Comparison of ENCODE assay signal across 12 cellular contexts in the genomic region with DNA sequence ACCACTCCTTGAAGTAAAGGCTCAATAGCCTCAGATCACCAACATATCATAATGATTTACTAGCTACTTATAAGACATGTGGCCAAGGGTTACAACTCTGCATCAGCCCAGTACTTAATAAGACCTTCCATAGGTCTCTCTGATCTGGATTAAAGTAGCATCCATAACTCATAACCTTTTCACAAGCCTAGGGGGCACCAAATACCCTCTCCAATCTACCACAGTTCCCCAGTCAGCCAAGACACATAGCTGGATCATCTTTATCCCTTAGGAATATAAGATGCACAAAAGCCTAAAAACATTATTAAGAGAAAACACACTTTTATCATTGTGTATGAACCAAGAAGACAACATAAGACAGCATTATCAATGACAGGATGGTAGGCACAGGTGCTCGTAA. TPM values are rescaled to one million over a fixed set of nuclear protein-coding genes. Genes with fewer than 3 reads are reported as not detected.
DNase-seq lines count a peak whose midpoint lies in the region; ATAC-seq, FAIRE-seq and TF ChIP-seq lines count a peak whose summit lies in the region.
"Had no signal": no experiment of that assay in that cellular context is flagged by ENCODE, and none has a peak within 500 bp of the region (broad histone marks: within the 10 kb centered on the region; RNA-seq: fewer than 3 reads in every experiment).

No MANE protein-coding gene starts in this region.

- H3K9ac ChIP-seq in HCT116 (ENCODE audit: low read length) = no peak overlapping the region
- H3K9ac ChIP-seq in liver (ENCODE audit: low read depth in 1 of 2, low read length in 2 of 2) = no peak overlapping the region
- H3K9ac ChIP-seq: parathyroid adenoma had no signal

- POLR2A ChIA-PET in HCT116 (lab: Charles Lee) = no interaction called here

- H3K4me2 ChIP-seq in HCT116 (ENCODE audit: low read length) = no peak overlapping the region

- no peaks in the 10 kb centered on the region for H4K20me1 ChIP-seq in HCT116 (ENCODE audit: insufficient read depth)

- TF ChIP-seq RAD21 in HCT116 (IDR thresholded peaks at IDR 0.05; ENCODE audit: low read depth) (peak; percentile 55), liver (IDR thresholded peaks at IDR 0.05) (peak; percentile 69 to 75)

- CTCF ChIA-PET in HCT116 (lab: Charles Lee) = interaction anchor here (2.2 kb wide), 1 partner anchor 56 kb away, joined by 17 read pairs; no protein-coding TSS in a partner anchor

- 100% methylated on average over 1 of the region's 1 CpG for WGBS in liver

- intact Hi-C loops in HCT116 (cut with micrococcal nuclease) = loop anchor here (5.0 kb wide), 1 partner anchor 84 kb away; no protein-coding TSS in a partner anchor
- intact Hi-C loops in ascending aorta (cut with DNase I) = loop anchor here (1.0 kb wide), 1 partner anchor 85 kb away; no protein-coding TSS in a partner anchor

- H3K36me3 ChIP-seq in HCT116 (ENCODE audit: control insufficient read depth in 1 of 2, insufficient read depth in 2 of 2, low read length in 2 of 2) = peaks cover 0 to 9% of the 10 kb centered on the region in 2 experiments; a peak in 1 of 4 replicates
- no peaks in the 10 kb centered on the region for H3K36me3 ChIP-seq in ascending aorta
- H3K36me3 ChIP-seq in liver (ENCODE audit: control insufficient read depth in 4 of 4, insufficient read depth in 3 of 4, low read depth in 1 of 4, low read length in 3 of 4) = no peaks in the 10 kb centered on the region
- peaks cover 8% of the 10 kb centered on the region for H3K36me3 ChIP-seq in MG63

- H2AFZ ChIP-seq in HCT116 (ENCODE audit: low read depth, low read length, poor library complexity, severe bottlenecking) = no peak overlapping the region
- H2AFZ ChIP-seq: parathyroid adenoma had no signal

- no peak overlapping the region for H3K4me3 ChIP-seq in HCT116 (replicated peaks in 1 of 2; ENCODE audit: low read depth in 1 of 2, low read length in 2 of 2)
- H3K4me3 ChIP-seq in ascending aorta = no peak overlapping the region
- no peak overlapping the region for H3K4me3 ChIP-seq in liver (ENCODE audit: low read depth in 1 of 3, low read length in 3 of 3)
- H3K4me3 ChIP-seq in MG63 = no peak overlapping the region

- BruUV-seq in HCT116 (replicated peaks; lab: Mats Ljungman, UMichigan) = no TSS peak

- H3K27me3 ChIP-seq in HCT116 (ENCODE audit: insufficient read depth, low read length) (no peaks in the 10 kb centered on the region), ascending aorta (no peaks in the 10 kb centered on the region), liver (ENCODE audit: control insufficient read depth in 4 of 4, insufficient read depth in 4 of 4, low read length in 3 of 4) (no peaks in the 10 kb centered on the region), MG63 (no peaks in the 10 kb centered on the region)

- H3K27ac ChIP-seq in HCT116 (ENCODE audit: low read depth, low read length) (no peak overlapping the region), ascending aorta (no peak overlapping the region), liver (ENCODE audit: low read depth in 1 of 2, low read length in 2 of 2) (no peak overlapping the region)
- H3K27ac ChIP-seq: parathyroid adenoma had no signal

- peaks cover 31% of the 10 kb centered on the region for H3K79me2 ChIP-seq in HCT116 (ENCODE audit: insufficient read depth, low read length)
- H3K79me2 ChIP-seq: parathyroid adenoma had no signal

- H3K9me2 ChIP-seq in HCT116 (ENCODE audit: insufficient read depth) = no peaks in the 10 kb centered on the region

- no peaks in the 10 kb centered on the region for H3K4me1 ChIP-seq in HCT116 (ENCODE audit: control insufficient read depth in 1 of 2, insufficient read depth in 2 of 2, low read length in 2 of 2)
- H3K4me1 ChIP-seq in ascending aorta = no peaks in the 10 kb centered on the region
- peaks cover 0 to 4% (median 1%) of the 10 kb centered on the region in 4 donors for H3K4me1 ChIP-seq in liver (ENCODE audit: control insufficient read depth in 4 of 4, insufficient read depth in 4 of 4, low read length in 3 of 4)
- H3K4me1 ChIP-seq: parathyroid adenoma had no signal

- H3K9me3 ChIP-seq in HCT116 (ENCODE audit: control insufficient read depth in 1 of 2, insufficient read depth in 1 of 2, low read depth in 1 of 2, low read length in 2 of 2) (no peaks in the 10 kb centered on the region), ascending aorta (no peaks in the 10 kb centered on the region), liver (ENCODE audit: control insufficient read depth in 4 of 4, low read length in 3 of 4) (no peaks in the 10 kb centered on the region), MG63 (no peaks in the 10 kb centered on the region)

- peak; percentile 39 for TF ChIP-seq CTCF in D721Med (IDR thresholded peaks at IDR 0.05; ENCODE audit: insufficient read depth, missing control alignments)
- TF ChIP-seq CTCF in HCT116 (IDR thresholded peaks at IDR 0.05 in 2 of 3, conservative IDR thresholded peaks at IDR 0.05 in 1 of 3; ENCODE audit: borderline replicate concordance in 1 of 3, insufficient read depth in 1 of 3, low read depth in 2 of 3, low read length in 2 of 3) = peak; percentile 24 to 41 (median 30); a peak in 3 of 6 replicates
- peak; percentile 28 to 48 (median 33) for TF ChIP-seq CTCF in ascending aorta (IDR thresholded peaks at IDR 0.05)
- TF ChIP-seq CTCF in liver (IDR thresholded peaks at IDR 0.05; ENCODE audit: low read depth, low read length, missing input control) = peak; percentile 24

- no peak for TF ChIP-seq POLR2A in HCT116 (IDR thresholded peaks at IDR 0.05; ENCODE audit: borderline replicate concordance, extremely low read depth, insufficient read depth, insufficient read length)

- RAD21 ChIA-PET in HCT116 (lab: Charles Lee; ENCODE audit: low non-redundant PET in 1 of 2, low total read pairs in 2 of 2, uncharacterized antibody in 2 of 2, unreplicated experiment in 2 of 2) = no interaction called here

- peak; percentile 82 for FAIRE-seq in D721Med (lab: Jason Lieb, UNC)
- FAIRE-seq: keratinocyte had no signal

- ATAC-seq in HCT116 (peak; percentile 72), GM18909 (IDR thresholded peaks at IDR 0.05; ENCODE audit: poor library complexity, unreplicated experiment) (no peak), GM19324 (IDR thresholded peaks at IDR 0.05; ENCODE audit: low FRiP score, unreplicated experiment) (no peak)

- DNase-seq in D721Med (ENCODE audit: insufficient read length, low spot score) = no peak
- no peak for DNase-seq in HCT116 (ENCODE audit: low read depth, low spot score)
- DNase-seq in ascending aorta (ENCODE audit: low spot score in 2 of 2) = no peak
- no peak for DNase-seq in central memory CD4-positive, alpha-beta T cell
- no peak for DNase-seq in MG63
- DNase-seq: activated B cell treated with CpG ODN at 0.5 μM for 24 hours, MM.1S had no signal

TF ChIP-seq in HCT116, 20 proteins besides CTCF, POLR2A, EP300 and RAD21 (continues in another document):
- TF ChIP-seq, protein P1, sequence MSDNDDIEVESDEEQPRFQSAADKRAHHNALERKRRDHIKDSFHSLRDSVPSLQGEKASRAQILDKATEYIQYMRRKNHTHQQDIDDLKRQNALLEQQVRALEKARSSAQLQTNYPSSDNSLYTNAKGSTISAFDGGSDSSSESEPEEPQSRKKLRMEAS (IDR thresholded peaks at IDR 0.05) = no peak
- TF ChIP-seq JUND (IDR thresholded peaks at IDR 0.05) (no peak), EGR1 (IDR thresholded peaks at IDR 0.05; ENCODE audit: low read depth) (no peak)
- TF ChIP-seq, protein P2, sequence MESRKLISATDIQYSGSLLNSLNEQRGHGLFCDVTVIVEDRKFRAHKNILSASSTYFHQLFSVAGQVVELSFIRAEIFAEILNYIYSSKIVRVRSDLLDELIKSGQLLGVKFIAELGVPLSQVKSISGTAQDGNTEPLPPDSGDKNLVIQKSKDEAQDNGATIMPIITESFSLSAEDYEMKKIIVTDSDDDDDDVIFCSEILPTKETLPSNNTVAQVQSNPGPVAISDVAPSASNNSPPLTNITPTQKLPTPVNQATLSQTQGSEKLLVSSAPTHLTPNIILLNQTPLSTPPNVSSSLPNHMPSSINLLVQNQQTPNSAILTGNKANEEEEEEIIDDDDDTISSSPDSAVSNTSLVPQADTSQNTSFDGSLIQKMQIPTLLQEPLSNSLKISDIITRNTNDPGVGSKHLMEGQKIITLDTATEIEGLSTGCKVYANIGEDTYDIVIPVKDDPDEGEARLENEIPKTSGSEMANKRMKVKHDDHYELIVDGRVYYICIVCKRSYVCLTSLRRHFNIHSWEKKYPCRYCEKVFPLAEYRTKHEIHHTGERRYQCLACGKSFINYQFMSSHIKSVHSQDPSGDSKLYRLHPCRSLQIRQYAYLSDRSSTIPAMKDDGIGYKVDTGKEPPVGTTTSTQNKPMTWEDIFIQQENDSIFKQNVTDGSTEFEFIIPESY (IDR thresholded peaks at IDR 0.05; ENCODE audit: extremely low read depth, insufficient replicate concordance, low read length) = no peak

TF ChIP-seq in liver, 16 proteins besides CTCF, POLR2A, EP300 and RAD21:
- TF ChIP-seq FOXA2 (IDR thresholded peaks at IDR 0.05) (no peak), RXRA (IDR thresholded peaks at IDR 0.05) (no peak)
- TF ChIP-seq, protein P2 (IDR thresholded peaks at IDR 0.05) = no peak
- TF ChIP-seq, protein P3, sequence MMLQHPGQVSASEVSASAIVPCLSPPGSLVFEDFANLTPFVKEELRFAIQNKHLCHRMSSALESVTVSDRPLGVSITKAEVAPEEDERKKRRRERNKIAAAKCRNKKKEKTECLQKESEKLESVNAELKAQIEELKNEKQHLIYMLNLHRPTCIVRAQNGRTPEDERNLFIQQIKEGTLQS (IDR thresholded peaks at IDR 0.05) = no peak

RNA-seq across cellular contexts. Expression of a gene that starts 22.1 kb away (rescaled TPM):
- total RNA-seq in HCT116 (2021; ENCODE audit: unreplicated experiment) (51.5 TPM), ascending aorta (2.3 TPM), liver (10 to 100 TPM in 1 of 2 donors, 1 to 10 TPM in 1; 8.5 to 21.8 TPM)
- polyA plus RNA-seq in HCT116 (2012) = 7.4 and 13.5 TPM in 2 replicates
- 1 to 10 TPM; 3.7 to 4.3 TPM for polyA plus RNA-seq in liver
- 27.5 and 62.9 TPM in 2 replicates for total RNA-seq in MG63 (2014; rRNA removed; shearing (Covaris generic); ENCODE audit: low replicate concordance)
